ENCODE assay signal across 8 cellular contexts in the genomic region with DNA sequence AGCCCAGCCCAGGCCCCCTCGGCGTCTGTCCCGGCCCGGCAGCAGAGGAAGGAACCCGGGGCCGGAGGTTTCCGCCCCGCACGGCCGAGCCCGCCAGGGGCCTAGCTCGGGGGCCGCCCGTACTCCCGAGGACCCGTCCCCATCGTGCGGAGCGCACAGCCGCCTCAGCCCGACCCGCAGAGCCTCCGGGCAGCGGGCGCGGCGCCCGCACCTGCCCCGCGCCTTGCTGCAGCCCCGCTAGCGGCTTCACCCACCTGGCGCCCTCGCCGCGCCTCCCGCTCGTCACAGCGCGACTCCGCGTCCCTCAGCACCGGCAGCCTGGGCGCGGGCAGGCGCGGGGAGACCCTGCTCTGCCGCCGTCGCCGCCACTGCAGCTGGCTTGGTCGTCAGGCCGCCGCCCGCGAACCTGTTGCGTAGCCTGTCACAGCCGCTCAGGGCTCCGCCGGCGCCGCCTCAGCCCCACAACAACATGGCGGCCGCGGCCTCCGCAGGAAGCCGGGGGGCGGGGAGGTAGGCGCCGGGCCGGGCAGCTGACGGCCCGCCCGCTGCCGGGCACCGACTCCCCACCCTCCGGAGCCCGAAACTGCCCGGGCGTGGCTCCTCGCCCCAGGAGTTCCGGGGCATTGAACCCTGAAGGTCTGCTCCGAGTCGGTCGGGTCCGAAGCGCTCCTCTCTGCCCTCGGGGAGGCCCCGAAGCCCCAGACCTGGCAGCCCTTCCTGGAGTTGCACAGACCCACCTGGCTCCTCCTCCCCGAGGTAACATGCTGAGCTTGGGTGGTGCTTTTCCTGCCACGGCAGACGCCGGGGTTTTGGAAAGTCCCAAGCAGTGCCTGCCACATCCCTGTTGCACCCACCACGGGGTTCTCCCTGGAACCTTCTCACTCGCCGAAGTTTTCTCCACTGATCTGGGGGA. TPM values are rescaled to one million over a fixed set of nuclear protein-coding genes. Genes with fewer than 3 reads are reported as not detected.
DNase-seq lines count a peak whose midpoint lies in the region; ATAC-seq, FAIRE-seq and TF ChIP-seq lines count a peak whose summit lies in the region.

Gene ITSN2, minus strand, starts transcription at position 487 of the 913 bp plus-strand sequence. CDS start 32,454 bp downstream, outside the sequence.

- peak; percentile 72 for ATAC-seq in GM21367 (IDR thresholded peaks at IDR 0.05; ENCODE audit: unreplicated experiment)
- ATAC-seq in activated T-cell treated with anti-CD3 and anti-CD28 coated beads, Interleukin-2, amount 50 U/mL, for 4 hours = peak; percentile 94 to 95
- peak; percentile 78 for ATAC-seq in esophagus mucosa

- peaks cover 5% of the 10 kb centered on the region for H3K36me3 Mint-ChIP-seq in activated T-cell treated with anti-CD3 and anti-CD28 coated beads, Interleukin-2, amount 50 U/mL, for 4 hours (ENCODE audit: insufficient read depth)

- no peak for TF ChIP-seq CTCF in D721Med (IDR thresholded peaks at IDR 0.05; ENCODE audit: insufficient read depth, missing control alignments)

- peaks cover 32% of the 10 kb centered on the region for H3K4me1 Mint-ChIP-seq in activated T-cell treated with anti-CD3 and anti-CD28 coated beads, Interleukin-2, amount 50 U/mL, for 4 hours (ENCODE audit: low read depth)

- no peaks in the 10 kb centered on the region for H3K27me3 Mint-ChIP-seq in activated T-cell treated with anti-CD3 and anti-CD28 coated beads, Interleukin-2, amount 50 U/mL, for 4 hours (ENCODE audit: low read depth)

- peaks cover 4% of the 10 kb centered on the region for H3K9me3 Mint-ChIP-seq in activated T-cell treated with anti-CD3 and anti-CD28 coated beads, Interleukin-2, amount 50 U/mL, for 4 hours

- peak within 1 kb of the TSS; percentile 90 for H3K4me3 Mint-ChIP-seq in activated T-cell treated with anti-CD3 and anti-CD28 coated beads, Interleukin-2, amount 50 U/mL, for 4 hours

- no peak for FAIRE-seq in D721Med (lab: Jason Lieb, UNC)

- DNase-seq in D721Med (ENCODE audit: insufficient read length, low spot score) (peak; percentile 49), HT1080 (ENCODE audit: low read depth) (peak; percentile 75), myocyte (ENCODE audit: low read depth) (peak; percentile 80)
- peak; percentile 72 for DNase-seq in activated T-cell treated with anti-CD3 and anti-CD28 coated beads, Interleukin-2, amount 50 U/mL, for 4 hours
- peak; percentile 63 to 78 for DNase-seq in stimulated activated CD8-positive, alpha-beta memory T cell treated with anti-CD3 and anti-CD28 coated beads, Interleukin-7, amount 100 ng/mL, for 4 hours (ENCODE audit: low read depth in 2 of 2)

TF ChIP-seq in PFSK-1, 5 proteins besides CTCF, POLR2A, EP300 and RAD21:
- TF ChIP-seq FOXP2 (optimal IDR thresholded peaks at IDR 0.05; ENCODE audit: borderline replicate concordance, extremely low read depth, extremely low read length, insufficient read depth) (peak; percentile 86), TAF1 (IDR thresholded peaks at IDR 0.05; ENCODE audit: borderline replicate concordance, insufficient read depth, low read length) (0 out of 2 replicates have a peak, but pooled peaks have one; percentile 38), POLR2AphosphoS5 (IDR thresholded peaks at IDR 0.05; ENCODE audit: low read depth, low read length) (no peak; the same call in 1 of the 2 replicates), SIN3A (IDR thresholded peaks at IDR 0.05; ENCODE audit: borderline replicate concordance, insufficient read depth, low read length) (no peak)
- TF ChIP-seq, protein P1, sequence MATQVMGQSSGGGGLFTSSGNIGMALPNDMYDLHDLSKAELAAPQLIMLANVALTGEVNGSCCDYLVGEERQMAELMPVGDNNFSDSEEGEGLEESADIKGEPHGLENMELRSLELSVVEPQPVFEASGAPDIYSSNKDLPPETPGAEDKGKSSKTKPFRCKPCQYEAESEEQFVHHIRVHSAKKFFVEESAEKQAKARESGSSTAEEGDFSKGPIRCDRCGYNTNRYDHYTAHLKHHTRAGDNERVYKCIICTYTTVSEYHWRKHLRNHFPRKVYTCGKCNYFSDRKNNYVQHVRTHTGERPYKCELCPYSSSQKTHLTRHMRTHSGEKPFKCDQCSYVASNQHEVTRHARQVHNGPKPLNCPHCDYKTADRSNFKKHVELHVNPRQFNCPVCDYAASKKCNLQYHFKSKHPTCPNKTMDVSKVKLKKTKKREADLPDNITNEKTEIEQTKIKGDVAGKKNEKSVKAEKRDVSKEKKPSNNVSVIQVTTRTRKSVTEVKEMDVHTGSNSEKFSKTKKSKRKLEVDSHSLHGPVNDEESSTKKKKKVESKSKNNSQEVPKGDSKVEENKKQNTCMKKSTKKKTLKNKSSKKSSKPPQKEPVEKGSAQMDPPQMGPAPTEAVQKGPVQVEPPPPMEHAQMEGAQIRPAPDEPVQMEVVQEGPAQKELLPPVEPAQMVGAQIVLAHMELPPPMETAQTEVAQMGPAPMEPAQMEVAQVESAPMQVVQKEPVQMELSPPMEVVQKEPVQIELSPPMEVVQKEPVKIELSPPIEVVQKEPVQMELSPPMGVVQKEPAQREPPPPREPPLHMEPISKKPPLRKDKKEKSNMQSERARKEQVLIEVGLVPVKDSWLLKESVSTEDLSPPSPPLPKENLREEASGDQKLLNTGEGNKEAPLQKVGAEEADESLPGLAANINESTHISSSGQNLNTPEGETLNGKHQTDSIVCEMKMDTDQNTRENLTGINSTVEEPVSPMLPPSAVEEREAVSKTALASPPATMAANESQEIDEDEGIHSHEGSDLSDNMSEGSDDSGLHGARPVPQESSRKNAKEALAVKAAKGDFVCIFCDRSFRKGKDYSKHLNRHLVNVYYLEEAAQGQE (IDR thresholded peaks at IDR 0.05; ENCODE audit: insufficient read depth in 1 of 2, low read depth in 2 of 2, low read length in 2 of 2) = no peak

RNA-seq across cellular contexts. Expression of gene ITSN2, which starts in this region (rescaled TPM):
- total RNA-seq in HT1080 (2014; rRNA removed; shearing (Covaris generic)) = 16.3 and 29.9 TPM in 2 replicates
- polyA plus RNA-seq in HT1080 (2015; cell fraction: cytosol; rRNA removed) = 18.4 and 21.9 TPM in 2 replicates
- polyA plus RNA-seq in HT1080 (2015; cell fraction: nucleus; rRNA removed) = 50.3 and 51.9 TPM in 2 replicates
- polyA plus RNA-seq in PFSK-1 (2012; ENCODE audit: insufficient read length, low read depth) = 11.4 TPM
- 10 to 100 TPM; 52.5 to 57.6 (median 52.9) TPM for total RNA-seq in activated T-cell treated with anti-CD3 and anti-CD28 coated beads, Interleukin-2, amount 50 U/mL, for 4 hours
- total RNA-seq in esophagus mucosa = 66.5 TPM
- total RNA-seq in myocyte = 27.4 and 28.2 TPM in 2 replicates
- polyA plus RNA-seq in myocyte (2012) = 8.2 TPM

Comparison
In these comparisons a context has a peak if more than half of its experiments do, and no peak if none do; other contexts are left out.
1. Peak in every context shown above with its lines: DNase-seq and ATAC-seq.